8 cellular contexts compared by ENCODE assay signal in the genomic region with DNA sequence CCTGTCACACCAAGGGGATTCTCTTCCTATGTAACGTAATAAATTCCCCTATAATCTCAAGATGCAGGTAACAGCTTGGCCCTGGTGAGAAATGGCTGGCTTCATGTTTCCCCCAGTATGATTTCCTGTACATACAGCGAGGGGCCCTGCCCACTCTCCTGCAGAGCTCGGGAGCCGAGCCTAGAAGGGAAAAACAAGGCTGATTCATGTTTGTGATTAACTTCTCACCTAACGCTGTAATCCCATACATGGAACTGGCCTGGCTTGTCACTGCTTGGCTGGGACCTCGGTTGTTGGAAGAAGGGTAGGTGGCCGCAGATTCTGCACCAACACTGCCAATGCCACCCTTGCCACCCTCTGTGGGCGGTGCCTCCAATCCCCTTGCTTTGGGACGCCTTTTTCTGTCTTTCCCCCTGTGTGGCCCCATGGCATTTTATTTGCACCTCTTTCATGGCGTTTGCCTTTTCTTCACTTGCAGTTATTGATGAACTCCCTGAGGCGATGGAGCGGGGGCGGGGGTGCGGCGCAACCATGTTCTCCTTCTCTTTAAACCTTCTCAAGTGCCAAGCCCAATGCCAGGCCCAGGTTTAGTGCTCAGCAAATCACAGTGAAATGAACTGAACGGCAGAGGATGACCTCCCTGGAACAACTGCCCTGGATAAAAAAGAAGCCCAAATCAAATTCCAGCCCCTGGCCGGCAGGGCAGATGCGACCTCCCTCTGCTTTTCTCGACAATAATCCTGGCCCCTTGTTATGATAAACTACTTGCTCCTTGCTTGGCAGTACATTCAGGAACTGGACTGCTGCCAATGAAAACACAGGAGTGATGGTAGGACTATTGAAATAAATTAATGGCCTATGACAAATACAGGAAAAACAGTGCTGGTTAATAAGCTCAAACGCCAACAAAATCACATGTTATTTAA.
DNase-seq lines count a peak whose midpoint lies in the region; ATAC-seq and TF ChIP-seq lines count a peak whose summit lies in the region.

No MANE protein-coding gene starts in this region.

- no peaks in the 10 kb centered on the region for H3K36me3 ChIP-seq in lower lobe of right lung

- H3K4me3 ChIP-seq in lower lobe of right lung = no peak overlapping the region

- peak in 1 of 2 donors; percentile 45 for ATAC-seq in lower lobe of right lung
- ATAC-seq in HG03135 (IDR thresholded peaks at IDR 0.05; ENCODE audit: unreplicated experiment) = no peak
- ATAC-seq in HG03439 (IDR thresholded peaks at IDR 0.05; ENCODE audit: unreplicated experiment) = no peak
- no peak for ATAC-seq in left colon

- H3K27ac ChIP-seq in VCaP (peak overlapping the region; percentile 89), lower lobe of right lung (peak overlapping the region; percentile 75)

- TF ChIP-seq CTCF in VCaP (conservative IDR thresholded peaks at IDR 0.05) = no peak
- no peak for TF ChIP-seq CTCF in lower lobe of right lung (IDR thresholded peaks at IDR 0.05)

- peak; percentile 94 for DNase-seq in COR-L47 (lab: John Stamatoyannopoulos, UW)
- peak; percentile 34 for DNase-seq in NCI-H1417 treated with DMSO at 0.1 percent for 48 hours (lab: John Stamatoyannopoulos, UW)
- DNase-seq in lower lobe of right lung = no peak
- DNase-seq in left colon = no peak
- no peak for DNase-seq in amygdala (lab: John Stamatoyannopoulos, UW)

- peaks cover 4% of the 10 kb centered on the region for H3K27me3 ChIP-seq in lower lobe of right lung (ENCODE audit: low read depth)

- H3K4me1 ChIP-seq in lower lobe of right lung = peaks cover 41% of the 10 kb centered on the region

- intact Hi-C loops in lower lobe of right lung (cut with DNase I) (no loop called here), left colon (cut with DNase I, micrococcal nuclease) (no loop called here)

- no peaks in the 10 kb centered on the region for H3K9me3 ChIP-seq in lower lobe of right lung

Comparison
In these comparisons a context has a peak if more than half of its experiments do, and no peak if none do; other contexts are left out.
1. DNase-seq: peak in COR-L47 (single experiment) and NCI-H1417 treated with DMSO at 0.1 percent for 48 hours (single experiment); none in lower lobe of right lung (single experiment), left colon (0 of 2) and amygdala (0 of 56).